In genomic region chrX:93538575-93538974, GRCh38 we compare ENCODE assay signal across 1 cellular context.
TF ChIP-seq lines count a peak whose summit lies in the region.

No MANE protein-coding gene starts in this region.

TF ChIP-seq in GM23338, 12 proteins besides CTCF, POLR2A, EP300 and RAD21 (continued from another document):
- TF ChIP-seq ZNF331 (CRISPR knock-in tag; IDR thresholded peaks at IDR 0.05; ENCODE audit: low read depth), result no peak
- no peak for TF ChIP-seq EZH2phosphoT487 (IDR thresholded peaks at IDR 0.05; ENCODE audit: unreplicated experiment)
- TF ChIP-seq NANOG (IDR thresholded peaks at IDR 0.05; ENCODE audit: borderline replicate concordance), result no peak
- TF ChIP-seq ZNF114 (CRISPR knock-in tag; IDR thresholded peaks at IDR 0.05), result no peak
- TF ChIP-seq, protein P1, sequence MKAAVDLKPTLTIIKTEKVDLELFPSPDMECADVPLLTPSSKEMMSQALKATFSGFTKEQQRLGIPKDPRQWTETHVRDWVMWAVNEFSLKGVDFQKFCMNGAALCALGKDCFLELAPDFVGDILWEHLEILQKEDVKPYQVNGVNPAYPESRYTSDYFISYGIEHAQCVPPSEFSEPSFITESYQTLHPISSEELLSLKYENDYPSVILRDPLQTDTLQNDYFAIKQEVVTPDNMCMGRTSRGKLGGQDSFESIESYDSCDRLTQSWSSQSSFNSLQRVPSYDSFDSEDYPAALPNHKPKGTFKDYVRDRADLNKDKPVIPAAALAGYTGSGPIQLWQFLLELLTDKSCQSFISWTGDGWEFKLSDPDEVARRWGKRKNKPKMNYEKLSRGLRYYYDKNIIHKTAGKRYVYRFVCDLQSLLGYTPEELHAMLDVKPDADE (IDR thresholded peaks at IDR 0.05), result no peak
- TF ChIP-seq POLR2AphosphoS5 (IDR thresholded peaks at IDR 0.05; ENCODE audit: low read depth), result no peak
TF ChIP-seq in GM23338: peak in this region for 0.
